1 cellular context compared by ENCODE assay signal in the genomic region with DNA sequence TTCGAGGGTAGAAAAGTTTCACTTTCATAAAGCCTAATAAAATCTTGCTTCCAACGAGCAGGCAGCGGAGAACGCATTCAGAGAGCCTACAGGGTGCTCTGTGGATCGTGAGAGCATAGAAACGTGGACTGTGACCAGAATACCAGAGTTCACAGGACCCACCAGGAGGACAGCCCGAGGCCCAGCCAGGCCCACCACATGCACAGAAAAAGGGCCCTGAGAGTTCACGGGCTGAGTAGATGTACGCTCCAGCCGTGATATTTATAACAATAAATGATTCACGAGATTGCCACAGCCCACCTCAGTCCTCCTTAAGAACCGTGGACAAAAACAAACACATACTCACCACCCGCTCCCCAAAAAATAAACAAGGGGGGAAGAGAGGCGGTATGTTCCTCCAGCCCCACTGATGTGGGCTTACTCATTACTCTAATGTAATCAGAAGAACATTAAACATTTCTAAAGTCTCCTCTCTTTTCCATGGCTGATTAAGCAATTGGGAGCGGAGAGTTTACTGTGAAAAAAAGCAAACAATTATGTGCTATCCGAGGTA.
TF ChIP-seq lines count a peak whose summit lies in the region.

No MANE protein-coding gene starts in this region.

TF ChIP-seq in H1, 55 proteins besides CTCF, POLR2A, EP300 and RAD21:
- no peak for TF ChIP-seq BCL11A (IDR thresholded peaks at IDR 0.05; ENCODE audit: low read depth in 2 of 2, low read length in 2 of 2)
- TF ChIP-seq FOSL1 (IDR thresholded peaks at IDR 0.05; ENCODE audit: insufficient read depth, low read depth, low read length) = no peak
- TF ChIP-seq EZH2 (IDR thresholded peaks at IDR 0.05; ENCODE audit: low read depth, low read length, severe bottlenecking) = no peak
- no peak for TF ChIP-seq CEBPB (IDR thresholded peaks at IDR 0.05; ENCODE audit: low read depth, low read length)
